Comparison of ENCODE assay signal across 12 cellular contexts in the genomic region with DNA sequence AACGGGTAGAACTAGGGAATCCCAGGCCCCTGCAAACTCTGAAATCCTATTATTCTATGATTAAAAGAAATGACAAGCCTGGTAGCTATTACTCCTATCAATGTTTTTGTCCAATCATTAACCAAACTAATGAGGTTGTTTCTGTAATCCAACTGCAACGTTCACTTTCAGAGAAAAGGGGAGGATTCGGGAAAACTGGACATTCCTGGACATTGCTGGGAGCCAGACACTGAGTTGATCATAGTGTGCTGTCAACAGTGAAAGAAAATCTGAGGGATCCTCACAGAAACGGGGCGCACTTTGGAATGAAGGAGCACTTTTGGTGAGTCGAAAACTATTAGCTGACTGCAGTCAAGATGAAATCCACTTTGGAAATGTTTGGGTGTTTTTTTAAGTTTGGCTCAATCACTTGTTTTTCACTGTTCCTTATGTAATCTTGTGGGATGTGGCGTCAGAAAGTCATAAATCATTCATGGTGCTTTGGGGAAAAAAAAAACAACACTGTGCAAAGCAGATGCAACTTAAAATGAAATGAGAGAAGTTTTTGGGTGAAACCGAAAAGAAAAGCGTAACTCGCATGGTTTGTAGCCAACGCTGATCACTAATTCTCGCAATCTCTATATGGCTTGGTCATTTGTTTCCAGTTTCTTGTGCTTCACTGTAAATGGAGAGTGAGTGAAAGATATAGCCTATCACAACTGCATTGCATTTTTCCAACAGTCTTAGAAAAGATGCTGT. TPM values are rescaled to one million over a fixed set of nuclear protein-coding genes. Genes with fewer than 3 reads are reported as not detected.
DNase-seq lines count a peak whose midpoint lies in the region; ATAC-seq and TF ChIP-seq lines count a peak whose summit lies in the region.
"Had no signal": no experiment of that assay in that cellular context is flagged by ENCODE, and none has a peak within 500 bp of the region (broad histone marks: within the 10 kb centered on the region; RNA-seq: fewer than 3 reads in every experiment).

No MANE protein-coding gene starts in this region.

- H3K27me3 Mint-ChIP-seq in chondrocyte (ENCODE audit: low read depth) = peaks cover 60% of the 10 kb centered on the region
- H3K27me3 Mint-ChIP-seq in type B pancreatic cell = peaks cover 20% of the 10 kb centered on the region

- DNase-seq in A172 (ENCODE audit: low spot score) (peak; percentile 18), fibroblast of peridontal ligament (ENCODE audit: extremely low read depth) (peak; percentile 67), chondrocyte (ENCODE audit: low spot score) (no peak), Karpas-422 (no peak), type B pancreatic cell (ENCODE audit: extremely low spot score, unreplicated experiment) (no peak), colonic mucosa (no peak)
- DNase-seq: SHP77; stimulated activated CD4-positive, alpha-beta T cell treated with anti-CD3 and anti-CD28 coated beads, Interleukin-4, amount 100 ng/mL, for 1 hour had no signal

- no peak overlapping the region for H3K9ac ChIP-seq in Karpas-422 (ENCODE audit: low read length)
- H3K9ac ChIP-seq in colonic mucosa (ENCODE audit: low read depth in 2 of 2, low read length in 2 of 2) = no peak overlapping the region
- H3K9ac ChIP-seq: BLaER1 had no signal

- H3K4me3 ChIP-seq in Karpas-422 (ENCODE audit: low read length) = no peak overlapping the region
- H3K4me3 ChIP-seq in colonic mucosa = no peak overlapping the region
- H3K4me3 ChIP-seq: BLaER1 had no signal

- no peaks in the 10 kb centered on the region for H4K20me1 ChIP-seq in Karpas-422 (ENCODE audit: insufficient read depth, low read depth, low read length)
- H4K20me1 ChIP-seq: BLaER1 had no signal

- ATAC-seq in GM19351 (IDR thresholded peaks at IDR 0.05; ENCODE audit: unreplicated experiment) (peak; percentile 92), HG03103 (IDR thresholded peaks at IDR 0.05; ENCODE audit: low read depth, unreplicated experiment) (peak; percentile 81)

- no peak overlapping the region for H3K4me3 Mint-ChIP-seq in chondrocyte (ENCODE audit: unreplicated experiment)
- no peak overlapping the region for H3K4me3 Mint-ChIP-seq in type B pancreatic cell

- no peak overlapping the region for H2AFZ ChIP-seq in Karpas-422 (ENCODE audit: low read length)

- intact Hi-C loops in colonic mucosa (cut with DNase I) = no loop called here

- H3K9me2 ChIP-seq in Karpas-422 (replicated peaks; ENCODE audit: insufficient read depth, low read length) = no peaks in the 10 kb centered on the region

- H3K4me1 Mint-ChIP-seq in chondrocyte (ENCODE audit: low read depth) (no peaks in the 10 kb centered on the region), type B pancreatic cell (ENCODE audit: unreplicated experiment) (peaks cover 4% of the 10 kb centered on the region)

- no peaks in the 10 kb centered on the region for H3K36me3 ChIP-seq in Karpas-422 (ENCODE audit: insufficient read depth, low read length)
- no peaks in the 10 kb centered on the region for H3K36me3 ChIP-seq in colonic mucosa
- H3K36me3 ChIP-seq: BLaER1 had no signal

- H3K4me1 ChIP-seq in Karpas-422 (ENCODE audit: low read length) (no peaks in the 10 kb centered on the region), colonic mucosa (no peaks in the 10 kb centered on the region)
- H3K4me1 ChIP-seq: BLaER1 had no signal

- no peaks in the 10 kb centered on the region for H3K9me3 Mint-ChIP-seq in chondrocyte (ENCODE audit: low read depth)
- no peaks in the 10 kb centered on the region for H3K9me3 Mint-ChIP-seq in type B pancreatic cell
- H3K9me3 Mint-ChIP-seq: activated naive CD4-positive, alpha-beta T cell treated with anti-CD3 and anti-CD28 coated beads, Interleukin-2, amount 50 U/mL, for 72 hours had no signal

- H3K9me3 ChIP-seq in Karpas-422 (ENCODE audit: low read length) (no peaks in the 10 kb centered on the region), colonic mucosa (no peaks in the 10 kb centered on the region)
- H3K9me3 ChIP-seq: BLaER1 had no signal

- H3K27ac ChIP-seq in Karpas-422 (ENCODE audit: low read length) = no peak overlapping the region
- H3K27ac ChIP-seq in colonic mucosa = no peak overlapping the region
- H3K27ac ChIP-seq: BLaER1 had no signal

- H3K27me3 ChIP-seq in Karpas-422 (ENCODE audit: low read length) (no peaks in the 10 kb centered on the region), colonic mucosa (no peaks in the 10 kb centered on the region)
- H3K27me3 ChIP-seq: BLaER1 had no signal

- H3K27ac Mint-ChIP-seq in chondrocyte (ENCODE audit: unreplicated experiment) (no peak overlapping the region), type B pancreatic cell (no peak overlapping the region)
- H3K27ac Mint-ChIP-seq: activated naive CD4-positive, alpha-beta T cell treated with anti-CD3 and anti-CD28 coated beads, Interleukin-2, amount 50 U/mL, for 72 hours had no signal

- H3K36me3 Mint-ChIP-seq in chondrocyte (ENCODE audit: low read depth) (no peaks in the 10 kb centered on the region), type B pancreatic cell (no peaks in the 10 kb centered on the region)
- H3K36me3 Mint-ChIP-seq: activated naive CD4-positive, alpha-beta T cell treated with anti-CD3 and anti-CD28 coated beads, Interleukin-2, amount 50 U/mL, for 72 hours had no signal

- no peaks in the 10 kb centered on the region for H3K79me2 ChIP-seq in Karpas-422 (ENCODE audit: low read length)

- TF ChIP-seq CTCF in chondrocyte (IDR thresholded peaks at IDR 0.05) = no peak
- TF ChIP-seq CTCF in type B pancreatic cell (conservative IDR thresholded peaks at IDR 0.05) = no peak
- no peak for TF ChIP-seq CTCF in colonic mucosa (IDR thresholded peaks at IDR 0.05)

- H3K4me2 ChIP-seq in Karpas-422 (ENCODE audit: low read depth, low read length, poor library complexity, severe bottlenecking) = no peak overlapping the region
- H3K4me2 ChIP-seq: BLaER1 had no signal

RNA-seq across cellular contexts. Expression of a gene that starts 51.2 kb away (rescaled TPM):
- 0.91 and 1.6 TPM in 2 replicates for total RNA-seq in A172 (2014; rRNA removed; shearing (Covaris generic))
- total RNA-seq in chondrocyte (0.72 to 2.9 TPM (median 1.1 TPM) in 3 replicates), type B pancreatic cell (ENCODE audit: low replicate concordance) (2.9 and 9.9 TPM in 2 replicates), colonic mucosa (under 1 TPM; 0.32 to 0.69 TPM)
- total RNA-seq in Karpas-422 (2014; rRNA removed; shearing (Covaris generic); ENCODE audit: low replicate concordance) = not detected in 2 replicates
- total RNA-seq: activated naive CD4-positive, alpha-beta T cell treated with anti-CD3 and anti-CD28 coated beads, Interleukin-2, amount 50 U/mL, for 72 hours had no signal

Comparison
In these comparisons a context has a peak if more than half of its experiments do, and no peak if none do; other contexts are left out.
1. DNase-seq: peak in A172 (single experiment) and fibroblast of peridontal ligament (single experiment); none in chondrocyte (single experiment), Karpas-422 (single experiment), type B pancreatic cell (single experiment) and colonic mucosa (single experiment).